In the genomic region with DNA sequence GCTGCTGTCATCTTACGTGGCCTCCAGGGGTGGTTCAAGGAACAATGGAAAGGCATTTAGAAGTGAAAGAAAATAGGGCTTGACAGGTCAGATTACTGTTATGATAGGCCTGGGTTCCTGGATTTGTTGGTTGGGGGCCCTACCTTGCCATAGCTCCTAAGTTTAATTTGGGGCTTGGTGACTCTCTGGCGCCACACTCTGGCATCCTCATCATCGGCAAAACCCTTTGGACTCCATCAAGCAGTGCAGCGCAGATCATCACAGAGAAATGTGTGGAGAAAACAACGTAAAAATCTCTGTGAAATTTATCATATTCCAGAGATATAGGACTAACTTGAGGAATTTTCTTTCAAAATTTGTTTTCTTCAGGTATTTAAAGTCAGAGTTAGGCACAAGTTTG, we compare ENCODE assay signal across 1 cellular context.
TF ChIP-seq lines count a peak whose summit lies in the region.

No MANE protein-coding gene starts in this region.

TF ChIP-seq in K562, 482 proteins besides CTCF, POLR2A, EP300 and RAD21 (continued from another document):
- TF ChIP-seq, protein P1, sequence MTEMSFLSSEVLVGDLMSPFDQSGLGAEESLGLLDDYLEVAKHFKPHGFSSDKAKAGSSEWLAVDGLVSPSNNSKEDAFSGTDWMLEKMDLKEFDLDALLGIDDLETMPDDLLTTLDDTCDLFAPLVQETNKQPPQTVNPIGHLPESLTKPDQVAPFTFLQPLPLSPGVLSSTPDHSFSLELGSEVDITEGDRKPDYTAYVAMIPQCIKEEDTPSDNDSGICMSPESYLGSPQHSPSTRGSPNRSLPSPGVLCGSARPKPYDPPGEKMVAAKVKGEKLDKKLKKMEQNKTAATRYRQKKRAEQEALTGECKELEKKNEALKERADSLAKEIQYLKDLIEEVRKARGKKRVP (CRISPR knock-in tag; IDR thresholded peaks at IDR 0.05), result no peak
- TF ChIP-seq ERF (CRISPR knock-in tag; IDR thresholded peaks at IDR 0.05) (0 out of 2 replicates have a peak, but pooled peaks have one; percentile 44), KDM4B (IDR thresholded peaks at IDR 0.05; ENCODE audit: borderline replicate concordance in 2 of 2, low read depth in 1 of 2) (no peak), NFIC (IDR thresholded peaks at IDR 0.05) (no peak), DMBX1 (CRISPR knock-in tag; IDR thresholded peaks at IDR 0.05; ENCODE audit: borderline replicate concordance) (0 out of 2 replicates have a peak, but pooled peaks have one; percentile 26)
